ENCODE assay signal across 39 cellular contexts in genomic region chr15:53037904-53038303, GRCh38.
"Had no signal": no experiment of that assay in that cellular context is flagged by ENCODE, and none has a peak within 500 bp of the region (broad histone marks: within the 10 kb centered on the region; RNA-seq: fewer than 3 reads in every experiment).

No MANE protein-coding gene starts in this region.

- H3K36me3 ChIP-seq: adrenal gland, brain microvascular endothelial cell, breast epithelium had no signal

- H3K4me3 ChIP-seq: adrenal gland, body of pancreas, breast epithelium had no signal

- H3K27ac Mint-ChIP-seq: activated CD4-positive, alpha-beta memory T cell treated with anti-CD3 and anti-CD28 coated beads, Interleukin-2, amount 10 ng/mL, durations not matched to agents 7 days and 5 days; activated CD4-positive, alpha-beta T cell treated with anti-CD3 and anti-CD28 coated beads for 36 hours; activated CD4-positive, alpha-beta T cell treated with anti-CD3 and anti-CD28 coated beads, Interleukin-2, amount 10 ng/mL, durations not matched to agents 7 days and 5 days; activated CD8-positive, alpha-beta memory T cell treated with anti-CD3 and anti-CD28 coated beads, Interleukin-2, amount 10 ng/mL, durations not matched to agents 7 days and 5 days; activated CD8-positive, alpha-beta T cell treated with anti-CD3 and anti-CD28 coated beads, Interleukin-2, amount 10 ng/mL, durations not matched to agents 7 days and 5 days; activated naive CD4-positive, alpha-beta T cell treated with anti-CD3 and anti-CD28 coated beads for 36 hours; activated naive CD4-positive, alpha-beta T cell treated with anti-CD3 and anti-CD28 coated beads, Interleukin-2, amount 50 U/mL, for 72 hours; activated naive CD8-positive, alpha-beta T cell treated with anti-CD3 and anti-CD28 coated beads for 36 hours; activated T-cell treated with anti-CD3 and anti-CD28 coated beads, Interleukin-2, amount 50 U/mL, for 72 hours; activated T-helper 1 cell treated with anti-CD3 and anti-CD28 coated beads, Interleukin-12 subunit alpha, Interleukin-12 subunit beta, Interleukin-2, Interleukin-4 antibody, amounts not matched to agents 30 ng/mL and 10 ng/mL and 1 ng/mL, durations not matched to agents 14 hours and 24 hours and 36 hours; activated T-helper 17 cell treated with anti-CD3 and anti-CD28 coated beads, Interleukin-2, amount 50 U/mL, for 72 hours; T-helper 1 cell treated with Interleukin-12 subunit alpha and Interleukin-12 subunit beta and Interleukin-4 antibody, amounts not matched to agents 30 μg/mL and 1 μg/mL, for 36 hours; T-helper 2 cell treated with Interferon-gamma antibody and Interleukin-4, amounts not matched to agents 5 μg/mL and 100 μg/mL, for 36 hours had no signal

- H3K9me3 Mint-ChIP-seq: activated CD4-positive, alpha-beta memory T cell treated with anti-CD3 and anti-CD28 coated beads, Interleukin-2, amount 10 ng/mL, durations not matched to agents 7 days and 5 days; activated CD4-positive, alpha-beta T cell treated with anti-CD3 and anti-CD28 coated beads, Interleukin-2, amount 10 ng/mL, durations not matched to agents 7 days and 5 days; activated naive CD4-positive, alpha-beta T cell treated with anti-CD3 and anti-CD28 coated beads for 36 hours; activated naive CD4-positive, alpha-beta T cell treated with anti-CD3 and anti-CD28 coated beads, Interleukin-2, amount 50 U/mL, for 72 hours; activated T-cell treated with anti-CD3 and anti-CD28 coated beads, Interleukin-2, amount 50 U/mL, for 72 hours; activated T-helper 1 cell treated with anti-CD3 and anti-CD28 coated beads, Interleukin-12 subunit alpha, Interleukin-12 subunit beta, Interleukin-2, Interleukin-4 antibody, amounts not matched to agents 30 ng/mL and 10 ng/mL and 1 ng/mL, durations not matched to agents 14 hours and 24 hours and 36 hours; T-helper 1 cell treated with Interleukin-12 subunit alpha and Interleukin-12 subunit beta and Interleukin-4 antibody, amounts not matched to agents 30 μg/mL and 1 μg/mL, for 36 hours; T-helper 2 cell treated with Interferon-gamma antibody and Interleukin-4, amounts not matched to agents 5 μg/mL and 100 μg/mL, for 36 hours had no signal

- H3K9me3 ChIP-seq: adrenal gland, body of pancreas had no signal

- H3K27me3 Mint-ChIP-seq: activated CD4-positive, alpha-beta memory T cell treated with anti-CD3 and anti-CD28 coated beads, Interleukin-2, amount 10 ng/mL, durations not matched to agents 7 days and 5 days; activated CD4-positive, alpha-beta T cell treated with anti-CD3 and anti-CD28 coated beads, Interleukin-2, amount 10 ng/mL, durations not matched to agents 7 days and 5 days; activated CD8-positive, alpha-beta memory T cell treated with anti-CD3 and anti-CD28 coated beads, Interleukin-2, amount 10 ng/mL, durations not matched to agents 7 days and 5 days had no signal

- H3K36me3 Mint-ChIP-seq: activated CD8-positive, alpha-beta memory T cell treated with anti-CD3 and anti-CD28 coated beads, Interleukin-2, amount 10 ng/mL, durations not matched to agents 7 days and 5 days; activated naive CD4-positive, alpha-beta T cell treated with anti-CD3 and anti-CD28 coated beads, Interleukin-2, amount 50 U/mL, for 72 hours; activated naive CD8-positive, alpha-beta T cell treated with anti-CD3 and anti-CD28 coated beads for 36 hours had no signal

- H3K27ac ChIP-seq: adrenal gland, body of pancreas, brain microvascular endothelial cell, breast epithelium, VCaP had no signal

- H3K27me3 ChIP-seq: body of pancreas, brain microvascular endothelial cell had no signal

- H3K4me1 ChIP-seq: adrenal gland, body of pancreas, breast epithelium had no signal

- DNase-seq: activated CD4-positive, alpha-beta memory T cell treated with anti-CD3 and anti-CD28 coated beads, Interleukin-2, amount 10 ng/mL, durations not matched to agents 7 days and 5 days; activated CD4-positive, alpha-beta T cell treated with anti-CD3 and anti-CD28 coated beads for 1 hour; activated CD4-positive, alpha-beta T cell treated with anti-CD3 and anti-CD28 coated beads for 36 hours; activated CD4-positive, alpha-beta T cell treated with anti-CD3 and anti-CD28 coated beads for 48 hours; activated CD4-positive, alpha-beta T cell treated with anti-CD3 and anti-CD28 coated beads, Interleukin-2, amount 10 ng/mL, durations not matched to agents 7 days and 5 days; activated CD4-positive, alpha-beta T cell treated with anti-CD3 and anti-CD28 coated beads, Interleukin-2, amount 50 U/mL, for 48 hours; activated CD4-positive, CD25-positive, alpha-beta regulatory T cell; activated CD8-positive, alpha-beta memory T cell treated with anti-CD3 and anti-CD28 coated beads for 24 hours; activated CD8-positive, alpha-beta memory T cell treated with anti-CD3 and anti-CD28 coated beads, Interleukin-2, amount 10 ng/mL, durations not matched to agents 7 days and 5 days; activated CD8-positive, alpha-beta T cell treated with anti-CD3 and anti-CD28 coated beads, Interleukin-2, amount 10 ng/mL, durations not matched to agents 7 days and 5 days; activated effector memory CD4-positive, alpha-beta T cell treated with anti-CD3 and anti-CD28 coated beads, Interleukin-2, amount 50 U/mL, for 16 hours; activated gamma-delta T cell treated with Interleukin-2 at 50 U/mL for 16 hours; activated naive CD4-positive, alpha-beta T cell; activated naive CD4-positive, alpha-beta T cell treated with anti-CD3 and anti-CD28 coated beads for 36 hours; activated naive CD4-positive, alpha-beta T cell treated with anti-CD3 and anti-CD28 coated beads, Interleukin-2, amount 50 U/mL, for 16 hours; activated naive CD8-positive, alpha-beta T cell treated with anti-CD3 and anti-CD28 coated beads for 36 hours; activated T-cell treated with anti-CD3 and anti-CD28 coated beads for 4 hours; activated T-cell treated with anti-CD3 and anti-CD28 coated beads, Interleukin-2, amount 50 U/mL, for 1 hour; activated T-cell treated with anti-CD3 and anti-CD28 coated beads, Interleukin-2, amount 50 U/mL, for 4 hours; activated T-cell treated with anti-CD3 and anti-CD28 coated beads, Interleukin-2, amount 50 U/mL, for 72 hours; adrenal gland; amniotic stem cell; aorta; body of pancreas; brain microvascular endothelial cell; central memory CD4-positive, alpha-beta T cell; T-helper 1 cell; T-helper 2 cell; T-helper 9 cell had no signal

- FAIRE-seq: astrocyte, TTC549 had no signal

- H3K4me3 Mint-ChIP-seq: activated CD4-positive, alpha-beta memory T cell treated with anti-CD3 and anti-CD28 coated beads, Interleukin-2, amount 10 ng/mL, durations not matched to agents 7 days and 5 days; activated CD4-positive, alpha-beta T cell treated with anti-CD3 and anti-CD28 coated beads for 36 hours; activated CD4-positive, alpha-beta T cell treated with anti-CD3 and anti-CD28 coated beads, Interleukin-2, amount 10 ng/mL, durations not matched to agents 7 days and 5 days; activated CD8-positive, alpha-beta memory T cell treated with anti-CD3 and anti-CD28 coated beads, Interleukin-2, amount 10 ng/mL, durations not matched to agents 7 days and 5 days; activated CD8-positive, alpha-beta T cell treated with anti-CD3 and anti-CD28 coated beads, Interleukin-2, amount 10 ng/mL, durations not matched to agents 7 days and 5 days; activated naive CD4-positive, alpha-beta T cell treated with anti-CD3 and anti-CD28 coated beads for 36 hours; activated naive CD8-positive, alpha-beta T cell treated with anti-CD3 and anti-CD28 coated beads for 36 hours; activated T-cell treated with anti-CD3 and anti-CD28 coated beads, Interleukin-2, amount 50 U/mL, for 4 hours; activated T-cell treated with anti-CD3 and anti-CD28 coated beads, Interleukin-2, amount 50 U/mL, for 72 hours; activated T-helper 1 cell treated with anti-CD3 and anti-CD28 coated beads, Interleukin-12 subunit alpha, Interleukin-12 subunit beta, Interleukin-2, Interleukin-4 antibody, amounts not matched to agents 30 ng/mL and 10 ng/mL and 1 ng/mL, durations not matched to agents 14 hours and 24 hours and 36 hours; activated T-helper 17 cell treated with anti-CD3 and anti-CD28 coated beads, Interleukin-2, amount 50 U/mL, for 72 hours; T-helper 1 cell treated with Interleukin-12 subunit alpha and Interleukin-12 subunit beta and Interleukin-4 antibody, amounts not matched to agents 30 μg/mL and 1 μg/mL, for 36 hours; T-helper 2 cell treated with Interferon-gamma antibody and Interleukin-4, amounts not matched to agents 5 μg/mL and 100 μg/mL, for 36 hours had no signal

- H3K4me1 Mint-ChIP-seq: activated CD4-positive, alpha-beta memory T cell treated with anti-CD3 and anti-CD28 coated beads, Interleukin-2, amount 10 ng/mL, durations not matched to agents 7 days and 5 days; activated CD4-positive, alpha-beta T cell treated with anti-CD3 and anti-CD28 coated beads for 36 hours; activated CD4-positive, alpha-beta T cell treated with anti-CD3 and anti-CD28 coated beads, Interleukin-2, amount 10 ng/mL, durations not matched to agents 7 days and 5 days; activated CD8-positive, alpha-beta memory T cell treated with anti-CD3 and anti-CD28 coated beads, Interleukin-2, amount 10 ng/mL, durations not matched to agents 7 days and 5 days; activated naive CD8-positive, alpha-beta T cell treated with anti-CD3 and anti-CD28 coated beads for 36 hours; activated T-helper 17 cell treated with anti-CD3 and anti-CD28 coated beads, Interleukin-2, amount 50 U/mL, for 72 hours had no signal

- ATAC-seq: activated CD4-positive, alpha-beta T cell treated with anti-CD3 and anti-CD28 coated beads for 36 hours; activated CD4-positive, CD25-positive, alpha-beta regulatory T cell treated with anti-CD3 and anti-CD28 coated beads, Interleukin-2, amount 50 U/mL, for 24 hours; activated CD8-positive, alpha-beta memory T cell treated with anti-CD3 and anti-CD28 coated beads, Interleukin-2, amount 10 ng/mL, durations not matched to agents 7 days and 5 days; activated CD8-positive, alpha-beta T cell treated with anti-CD3 and anti-CD28 coated beads, Interleukin-2, amount 10 ng/mL, durations not matched to agents 7 days and 5 days; activated naive CD4-positive, alpha-beta T cell treated with anti-CD3 and anti-CD28 coated beads, Interleukin-2, amount 50 U/mL, for 72 hours; activated T-cell treated with anti-CD3 and anti-CD28 coated beads, Interleukin-2, amount 50 U/mL, for 4 hours; activated T-cell treated with anti-CD3 and anti-CD28 coated beads, Interleukin-2, amount 50 U/mL, for 72 hours; activated T-helper 17 cell treated with anti-CD3 and anti-CD28 coated beads, Interleukin-2, amount 50 U/mL, for 72 hours; body of pancreas had no signal
